1 cellular context compared by ENCODE assay signal in the genomic region with DNA sequence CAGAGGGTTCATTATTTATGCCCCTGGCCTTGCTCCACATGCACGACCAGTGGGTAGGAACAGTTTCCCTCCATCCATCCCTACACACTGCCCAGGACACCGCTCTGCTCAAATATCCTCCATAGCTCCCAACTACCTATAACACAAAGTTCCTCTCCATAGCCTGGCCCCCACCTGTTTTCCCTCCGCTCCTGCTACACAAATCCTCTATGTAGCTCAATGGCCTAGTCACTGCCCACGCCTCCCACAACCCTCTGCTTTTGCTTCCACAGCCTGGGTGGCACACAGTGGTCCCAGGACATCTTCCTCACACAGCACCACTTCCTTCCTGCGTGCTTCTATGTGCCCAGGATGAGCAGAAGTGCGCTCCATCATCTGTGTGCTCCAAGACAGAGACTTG.
A peak's percentile ranks its signal among the peaks of the same experiment; 100 is the strongest.
TF ChIP-seq lines count a peak whose summit lies in the region.

No MANE protein-coding gene starts in this region.

TF ChIP-seq in HepG2, 621 proteins besides CTCF, POLR2A, EP300 and RAD21:
- TF ChIP-seq ADNP (CRISPR knock-in tag; IDR thresholded peaks at IDR 0.05) (no peak), RARA (CRISPR knock-in tag; IDR thresholded peaks at IDR 0.05) (no peak), ZNF891 (CRISPR knock-in tag; IDR thresholded peaks at IDR 0.05) (no peak), ZFP37 (CRISPR knock-in tag; IDR thresholded peaks at IDR 0.05; ENCODE audit: borderline replicate concordance) (no peak), ISL2 (CRISPR knock-in tag; IDR thresholded peaks at IDR 0.05) (no peak), AGO2 (optimal IDR thresholded peaks at IDR 0.05; ENCODE audit: low read depth, low read length) (peak; percentile 5), MEIS1 (CRISPR knock-in tag; IDR thresholded peaks at IDR 0.05; ENCODE audit: borderline replicate concordance) (0 out of 2 replicates have a peak, but pooled peaks have one; percentile 27), FOXC1 (CRISPR knock-in tag; IDR thresholded peaks at IDR 0.05; ENCODE audit: borderline replicate concordance) (no peak), TBX3 (IDR thresholded peaks at IDR 0.05; ENCODE audit: borderline replicate concordance) (no peak), ZNF605 (CRISPR knock-in tag; IDR thresholded peaks at IDR 0.05) (no peak)
- TF ChIP-seq, protein P1, sequence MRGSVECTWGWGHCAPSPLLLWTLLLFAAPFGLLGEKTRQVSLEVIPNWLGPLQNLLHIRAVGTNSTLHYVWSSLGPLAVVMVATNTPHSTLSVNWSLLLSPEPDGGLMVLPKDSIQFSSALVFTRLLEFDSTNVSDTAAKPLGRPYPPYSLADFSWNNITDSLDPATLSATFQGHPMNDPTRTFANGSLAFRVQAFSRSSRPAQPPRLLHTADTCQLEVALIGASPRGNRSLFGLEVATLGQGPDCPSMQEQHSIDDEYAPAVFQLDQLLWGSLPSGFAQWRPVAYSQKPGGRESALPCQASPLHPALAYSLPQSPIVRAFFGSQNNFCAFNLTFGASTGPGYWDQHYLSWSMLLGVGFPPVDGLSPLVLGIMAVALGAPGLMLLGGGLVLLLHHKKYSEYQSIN (CRISPR knock-in tag; IDR thresholded peaks at IDR 0.05; ENCODE audit: borderline replicate concordance), result no peak
- TF ChIP-seq, protein P2, sequence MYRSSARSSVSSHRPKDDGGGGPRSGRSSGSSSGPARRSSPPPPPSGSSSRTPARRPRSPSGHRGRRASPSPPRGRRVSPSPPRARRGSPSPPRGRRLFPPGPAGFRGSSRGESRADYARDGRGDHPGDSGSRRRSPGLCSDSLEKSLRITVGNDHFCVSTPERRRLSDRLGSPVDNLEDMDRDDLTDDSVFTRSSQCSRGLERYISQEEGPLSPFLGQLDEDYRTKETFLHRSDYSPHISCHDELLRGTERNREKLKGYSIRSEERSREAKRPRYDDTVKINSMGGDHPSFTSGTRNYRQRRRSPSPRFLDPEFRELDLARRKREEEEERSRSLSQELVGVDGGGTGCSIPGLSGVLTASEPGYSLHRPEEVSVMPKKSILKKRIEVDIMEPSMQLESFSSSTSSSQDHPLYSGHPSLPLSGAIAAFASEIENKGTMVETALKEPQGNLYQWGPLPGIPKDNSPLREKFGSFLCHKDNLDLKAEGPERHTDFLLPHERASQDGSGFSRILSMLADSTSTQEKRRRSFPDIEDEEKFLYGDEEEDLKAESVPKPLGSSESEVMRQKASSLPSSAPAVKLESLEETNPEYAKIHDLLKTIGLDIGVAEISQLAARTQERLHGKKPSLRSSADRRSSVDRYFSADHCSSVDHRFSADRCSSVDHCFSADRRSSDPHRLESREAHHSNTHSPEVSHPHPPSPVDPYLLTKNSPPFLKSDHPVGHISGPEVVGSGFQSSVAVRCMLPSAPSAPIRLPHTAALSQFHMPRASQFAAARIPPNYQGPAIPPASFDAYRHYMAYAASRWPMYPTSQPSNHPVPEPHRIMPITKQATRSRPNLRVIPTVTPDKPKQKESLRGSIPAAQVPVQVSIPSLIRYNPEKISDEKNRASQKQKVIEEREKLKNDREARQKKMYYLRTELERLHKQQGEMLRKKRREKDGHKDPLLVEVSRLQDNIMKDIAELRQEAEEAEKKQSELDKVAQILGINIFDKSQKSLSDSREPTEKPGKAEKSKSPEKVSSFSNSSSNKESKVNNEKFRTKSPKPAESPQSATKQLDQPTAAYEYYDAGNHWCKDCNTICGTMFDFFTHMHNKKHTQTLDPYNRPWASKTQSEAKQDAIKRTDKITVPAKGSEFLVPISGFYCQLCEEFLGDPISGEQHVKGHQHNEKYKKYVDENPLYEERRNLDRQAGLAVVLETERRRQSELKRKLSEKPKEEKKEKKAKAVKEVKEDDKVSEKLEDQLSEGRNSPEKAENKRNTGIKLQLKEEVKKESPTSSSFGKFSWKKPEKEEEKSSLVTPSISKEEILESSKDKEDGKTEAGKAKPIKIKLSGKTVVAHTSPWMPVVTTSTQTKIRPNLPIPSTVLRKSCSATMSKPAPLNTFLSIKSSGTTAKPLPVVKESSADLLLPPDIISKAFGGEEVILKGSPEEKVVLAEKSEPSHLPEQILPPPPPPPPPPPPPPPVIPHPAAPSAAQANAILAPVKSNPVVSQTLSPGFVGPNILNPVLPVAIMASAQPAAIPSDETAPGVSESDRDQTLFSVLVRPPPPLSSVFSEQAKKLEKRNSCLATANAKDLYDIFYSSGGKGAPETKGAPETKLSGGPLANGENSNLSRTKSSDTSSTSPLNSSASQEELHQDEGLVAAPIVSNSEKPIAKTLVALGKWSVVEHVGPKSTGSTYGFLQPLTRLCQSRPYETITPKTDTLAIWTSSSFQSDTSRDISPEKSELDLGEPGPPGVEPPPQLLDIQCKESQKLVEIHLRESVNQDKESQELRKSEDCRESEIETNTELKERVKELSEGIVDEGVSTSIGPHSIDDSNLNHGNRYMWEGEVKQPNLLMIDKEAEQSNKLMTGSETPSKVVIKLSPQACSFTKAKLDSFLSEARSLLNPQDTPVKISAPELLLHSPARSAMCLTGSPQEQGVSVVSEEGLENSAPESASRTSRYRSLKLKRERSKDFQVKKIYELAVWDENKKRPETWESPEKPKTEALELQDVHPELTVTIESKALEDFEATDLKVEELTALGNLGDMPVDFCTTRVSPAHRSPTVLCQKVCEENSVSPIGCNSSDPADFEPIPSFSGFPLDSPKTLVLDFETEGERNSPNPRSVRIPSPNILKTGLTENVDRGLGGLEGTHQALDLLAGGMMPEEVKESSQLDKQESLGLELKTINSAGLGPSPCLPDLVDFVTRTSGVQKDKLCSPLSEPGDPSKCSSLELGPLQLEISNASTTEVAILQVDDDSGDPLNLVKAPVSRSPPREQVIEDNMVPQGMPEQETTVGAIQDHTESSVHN (CRISPR knock-in tag; IDR thresholded peaks at IDR 0.05), result 0 out of 2 replicates have a peak, but pooled peaks have one; percentile 39
TF ChIP-seq in HepG2: peak in this region for 3.
